1 cellular context compared by ENCODE assay signal in the genomic region with DNA sequence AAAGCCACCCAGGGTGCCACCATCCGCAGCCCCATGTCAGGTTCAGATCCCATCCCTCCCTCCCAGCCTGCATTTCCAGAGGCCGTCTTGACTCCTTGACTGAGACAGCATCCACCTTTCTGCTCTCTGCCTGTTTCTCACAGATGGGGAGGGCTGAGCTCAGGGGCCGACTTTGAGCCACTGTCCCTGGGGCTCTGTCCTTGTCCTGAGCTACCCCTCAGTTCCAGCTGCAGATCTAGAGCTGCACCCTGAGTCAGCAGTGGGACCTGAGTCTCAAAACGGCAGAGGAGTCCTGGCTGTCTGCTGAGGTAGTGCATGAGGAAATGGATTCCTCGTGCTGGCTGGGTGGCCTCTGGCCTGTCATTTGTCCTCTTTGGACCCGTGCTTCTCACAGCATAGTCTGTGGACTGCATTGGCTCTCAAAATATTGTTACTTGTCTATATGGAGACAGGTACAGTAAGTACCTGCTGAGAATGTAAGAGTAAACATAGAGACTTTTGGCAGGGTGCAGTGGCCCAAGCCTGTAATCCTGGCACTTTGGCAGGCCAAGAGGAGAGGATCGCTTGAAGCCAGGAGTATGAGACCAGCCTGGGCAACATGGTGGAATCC.
TF ChIP-seq lines count a peak whose summit lies in the region.

No MANE protein-coding gene starts in this region.

TF ChIP-seq in GM12878, 131 proteins besides CTCF, POLR2A, EP300 and RAD21 (continued from another document):
- no peak for TF ChIP-seq RELB (IDR thresholded peaks at IDR 0.05; ENCODE audit: low read depth)
- TF ChIP-seq CREB1 (IDR thresholded peaks at IDR 0.05; ENCODE audit: low read depth), result no peak
- TF ChIP-seq POU2F2 (IDR thresholded peaks at IDR 0.05; ENCODE audit: borderline replicate concordance, low read depth, low read length), result no peak
- TF ChIP-seq BACH1 (IDR thresholded peaks at IDR 0.05; ENCODE audit: borderline replicate concordance), result no peak
- TF ChIP-seq, protein P1, sequence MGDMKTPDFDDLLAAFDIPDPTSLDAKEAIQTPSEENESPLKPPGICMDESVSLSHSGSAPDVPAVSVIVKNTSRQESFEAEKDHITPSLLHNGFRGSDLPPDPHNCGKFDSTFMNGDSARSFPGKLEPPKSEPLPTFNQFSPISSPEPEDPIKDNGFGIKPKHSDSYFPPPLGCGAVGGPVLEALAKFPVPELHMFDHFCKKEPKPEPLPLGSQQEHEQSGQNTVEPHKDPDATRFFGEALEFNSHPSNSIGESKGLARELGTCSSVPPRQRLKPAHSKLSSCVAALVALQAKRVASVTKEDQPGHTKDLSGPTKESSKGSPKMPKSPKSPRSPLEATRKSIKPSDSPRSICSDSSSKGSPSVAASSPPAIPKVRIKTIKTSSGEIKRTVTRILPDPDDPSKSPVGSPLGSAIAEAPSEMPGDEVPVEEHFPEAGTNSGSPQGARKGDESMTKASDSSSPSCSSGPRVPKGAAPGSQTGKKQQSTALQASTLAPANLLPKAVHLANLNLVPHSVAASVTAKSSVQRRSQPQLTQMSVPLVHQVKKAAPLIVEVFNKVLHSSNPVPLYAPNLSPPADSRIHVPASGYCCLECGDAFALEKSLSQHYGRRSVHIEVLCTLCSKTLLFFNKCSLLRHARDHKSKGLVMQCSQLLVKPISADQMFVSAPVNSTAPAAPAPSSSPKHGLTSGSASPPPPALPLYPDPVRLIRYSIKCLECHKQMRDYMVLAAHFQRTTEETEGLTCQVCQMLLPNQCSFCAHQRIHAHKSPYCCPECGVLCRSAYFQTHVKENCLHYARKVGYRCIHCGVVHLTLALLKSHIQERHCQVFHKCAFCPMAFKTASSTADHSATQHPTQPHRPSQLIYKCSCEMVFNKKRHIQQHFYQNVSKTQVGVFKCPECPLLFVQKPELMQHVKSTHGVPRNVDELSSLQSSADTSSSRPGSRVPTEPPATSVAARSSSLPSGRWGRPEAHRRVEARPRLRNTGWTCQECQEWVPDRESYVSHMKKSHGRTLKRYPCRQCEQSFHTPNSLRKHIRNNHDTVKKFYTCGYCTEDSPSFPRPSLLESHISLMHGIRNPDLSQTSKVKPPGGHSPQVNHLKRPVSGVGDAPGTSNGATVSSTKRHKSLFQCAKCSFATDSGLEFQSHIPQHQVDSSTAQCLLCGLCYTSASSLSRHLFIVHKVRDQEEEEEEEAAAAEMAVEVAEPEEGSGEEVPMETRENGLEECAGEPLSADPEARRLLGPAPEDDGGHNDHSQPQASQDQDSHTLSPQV (IDR thresholded peaks at IDR 0.05), result no peak
- no peak for TF ChIP-seq CHD2 (IDR thresholded peaks at IDR 0.05; ENCODE audit: borderline replicate concordance, low read depth, low read length)
- no peak for TF ChIP-seq RAD51 (IDR thresholded peaks at IDR 0.05)
- no peak for TF ChIP-seq JUNB (IDR thresholded peaks at IDR 0.05)
- TF ChIP-seq BRCA1 (IDR thresholded peaks at IDR 0.05; ENCODE audit: low read depth, low read length), result no peak
- no peak for TF ChIP-seq CUX1 (IDR thresholded peaks at IDR 0.05; ENCODE audit: insufficient replicate concordance, low read depth, low read length)
- TF ChIP-seq PAX5 (IDR thresholded peaks at IDR 0.05; ENCODE audit: borderline replicate concordance, low read depth, low read length), result no peak
- TF ChIP-seq, protein P2, sequence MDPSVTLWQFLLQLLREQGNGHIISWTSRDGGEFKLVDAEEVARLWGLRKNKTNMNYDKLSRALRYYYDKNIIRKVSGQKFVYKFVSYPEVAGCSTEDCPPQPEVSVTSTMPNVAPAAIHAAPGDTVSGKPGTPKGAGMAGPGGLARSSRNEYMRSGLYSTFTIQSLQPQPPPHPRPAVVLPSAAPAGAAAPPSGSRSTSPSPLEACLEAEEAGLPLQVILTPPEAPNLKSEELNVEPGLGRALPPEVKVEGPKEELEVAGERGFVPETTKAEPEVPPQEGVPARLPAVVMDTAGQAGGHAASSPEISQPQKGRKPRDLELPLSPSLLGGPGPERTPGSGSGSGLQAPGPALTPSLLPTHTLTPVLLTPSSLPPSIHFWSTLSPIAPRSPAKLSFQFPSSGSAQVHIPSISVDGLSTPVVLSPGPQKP (IDR thresholded peaks at IDR 0.05; ENCODE audit: low read depth, low read length), result no peak
- no peak for TF ChIP-seq E4F1 (IDR thresholded peaks at IDR 0.05; ENCODE audit: borderline replicate concordance, partially characterized antibody)
- no peak for TF ChIP-seq ZSCAN29 (IDR thresholded peaks at IDR 0.05)
- no peak for TF ChIP-seq IRF4 (IDR thresholded peaks at IDR 0.05; ENCODE audit: low read depth, low read length)
- TF ChIP-seq POLR2AphosphoS2 (IDR thresholded peaks at IDR 0.05; ENCODE audit: low read depth, low read length), result no peak
- TF ChIP-seq YY1 (IDR thresholded peaks at IDR 0.05; ENCODE audit: low read depth, low read length), result no peak
